Comparison of ENCODE assay signal across 9 cellular contexts in genomic region chr6:34414999-34415858, GRCh38. TPM values are rescaled to one million over a fixed set of nuclear protein-coding genes. Genes with fewer than 3 reads are reported as not detected.
DNase-seq lines count a peak whose midpoint lies in the region; ATAC-seq and TF ChIP-seq lines count a peak whose summit lies in the region.
"Had no signal": no experiment of that assay in that cellular context is flagged by ENCODE, and none has a peak within 500 bp of the region (broad histone marks: within the 10 kb centered on the region; RNA-seq: fewer than 3 reads in every experiment).

No MANE protein-coding gene starts in this region.

- ATAC-seq in CD4-positive, alpha-beta T cell (ENCODE audit: poor library complexity) = peak; percentile 85
- ATAC-seq in HG03565 (IDR thresholded peaks at IDR 0.05; ENCODE audit: unreplicated experiment) (no peak), GM18511 (IDR thresholded peaks at IDR 0.05; ENCODE audit: unreplicated experiment) (no peak)

- POLR2A ChIA-PET in CD4-positive, alpha-beta T cell (lab: Charles Lee) = interaction anchor here (0.6 to 3.4 kb wide), 7 partner anchors 10 to 624 kb away, joined by 3 to 26 read pairs (median 9); partner anchors contain the start of genes HMGA1, NUDT3, RPS10 and SMIM29
- POLR2A ChIA-PET in HEK293 (lab: Yijun Ruan, JAX) = interaction anchor here (0.6 to 4.6 kb wide), 17 partner anchors 9 to 323 kb away, joined by 3 to 75 read pairs (median 4); partner anchors contain the start of genes RPS10 and SMIM29

- H3K36me3 ChIP-seq in HEK293 (ENCODE audit: control insufficient read depth in 2 of 2, insufficient read depth in 1 of 2, low read length in 2 of 2) (peaks cover 34 to 63% of the 10 kb centered on the region in 2 experiments), cardiac muscle cell (peaks cover 34% of the 10 kb centered on the region), prostate gland (peaks cover 0 to 8% of the 10 kb centered on the region in 2 donors)

- no peaks in the 10 kb centered on the region for H3K9me3 Mint-ChIP-seq in CD4-positive, alpha-beta T cell

- H3K9me3 ChIP-seq in CD4-positive, alpha-beta T cell (ENCODE audit: control insufficient read depth, low read length) = no peaks in the 10 kb centered on the region
- H3K9me3 ChIP-seq in HEK293 (ENCODE audit: control insufficient read depth, insufficient read depth, low read depth, low read length) (no peaks in the 10 kb centered on the region), cardiac muscle cell (ENCODE audit: low read depth) (no peaks in the 10 kb centered on the region), prostate gland (no peaks in the 10 kb centered on the region)
- H3K9me3 ChIP-seq: SJSA1 had no signal

- CTCF ChIA-PET in CD4-positive, alpha-beta T cell (lab: Charles Lee) = interaction anchor here (0.6 to 3.9 kb wide), 18 partner anchors 10 to 252 kb away, joined by 3 to 55 read pairs (median 4); partner anchors contain the start of genes HMGA1, NUDT3, RPS10 and SMIM29
- CTCF ChIA-PET in HEK293 (lab: Yijun Ruan, JAX) = interaction anchor here (0.5 to 3.6 kb wide), 44 partner anchors 11 to 684 kb away, joined by 3 to 101 read pairs (median 4); partner anchors contain the start of genes NUDT3, RPS10 and SMIM29

- no peak overlapping the region for H3K27ac ChIP-seq in CD4-positive, alpha-beta T cell (ENCODE audit: low read depth, low read length)
- H3K27ac ChIP-seq in HEK293 (ENCODE audit: extremely low read depth, low read depth, low read length) (no peak overlapping the region), cardiac muscle cell (peak overlapping the region; percentile 40), prostate gland (peak overlapping the region; percentile 60 to 65)
- H3K27ac ChIP-seq: SJSA1 had no signal

- 45% methylated on average over 11 of the region's 11 CpGs for WGBS in prostate gland

- peaks cover 60% of the 10 kb centered on the region for H3K36me3 Mint-ChIP-seq in CD4-positive, alpha-beta T cell (ENCODE audit: low read depth)

- H3K4me3 ChIP-seq in HEK293 (ENCODE audit: low read depth, low read length) (no peak overlapping the region), cardiac muscle cell (no peak overlapping the region), prostate gland (no peak overlapping the region)
- H3K4me3 ChIP-seq: SJSA1 had no signal

- peak in 6 of 10 experiments; percentile 9 to 40 (median 28) for DNase-seq in CD4-positive, alpha-beta T cell
- DNase-seq in amygdala (lab: John Stamatoyannopoulos, UW) = peak in 45 of 56 donors; percentile 4 to 81 (median 35)
- peak; percentile 33 to 88 for DNase-seq in cardiac muscle cell (ENCODE audit: low read depth in 1 of 2, low spot score in 1 of 2)
- peak; percentile 74 for DNase-seq in prostate gland (ENCODE audit: low spot score)

- peaks cover 22% of the 10 kb centered on the region for H3K4me1 Mint-ChIP-seq in CD4-positive, alpha-beta T cell (ENCODE audit: low read depth)

- no peaks in the 10 kb centered on the region for H3K27me3 Mint-ChIP-seq in CD4-positive, alpha-beta T cell

- H3K4me1 ChIP-seq in HEK293 (ENCODE audit: control insufficient read depth, insufficient read depth, low read length) = no peaks in the 10 kb centered on the region
- H3K4me1 ChIP-seq in cardiac muscle cell (ENCODE audit: low read depth) = no peaks in the 10 kb centered on the region
- H3K4me1 ChIP-seq in prostate gland (replicated peaks) = peaks cover 7% of the 10 kb centered on the region

- no peak for TF ChIP-seq POLR2A in prostate gland (IDR thresholded peaks at IDR 0.05)

- peak; percentile 64 for TF ChIP-seq CTCF in CD4-positive, alpha-beta T cell (IDR thresholded peaks at IDR 0.05)
- TF ChIP-seq CTCF in HEK293 (tag by site-specific recombination; IDR thresholded peaks at IDR 0.05) = peak; percentile 44
- TF ChIP-seq CTCF in cardiac muscle cell (IDR thresholded peaks at IDR 0.05; ENCODE audit: low read depth, low read length) = peak; percentile 66
- peak; percentile 28 to 94 (median 75) for TF ChIP-seq CTCF in prostate gland (IDR thresholded peaks at IDR 0.05)

- no peak overlapping the region for H3K4me3 Mint-ChIP-seq in CD4-positive, alpha-beta T cell

- no peaks in the 10 kb centered on the region for H3K27me3 ChIP-seq in CD4-positive, alpha-beta T cell (ENCODE audit: control insufficient read depth, insufficient read depth, low read length)
- H3K27me3 ChIP-seq in cardiac muscle cell (no peaks in the 10 kb centered on the region), prostate gland (replicated peaks; ENCODE audit: insufficient read depth) (no peaks in the 10 kb centered on the region)
- H3K27me3 ChIP-seq: SJSA1 had no signal

- intact Hi-C loops in CD4-positive, alpha-beta T cell (cut with DNase I, micrococcal nuclease) = loop anchor here (1.0 to 2.0 kb wide), 4 partner anchors 166 to 252 kb away; partner anchors contain the start of gene SMIM29 (in 2 of the 2)
- intact Hi-C loops in prostate gland (cut with DNase I) = loop anchor here (1.0 to 2.0 kb wide), 2 partner anchors 166 to 219 kb away; partner anchors contain the start of gene SMIM29

- peak overlapping the region; percentile 38 for H3K27ac Mint-ChIP-seq in CD4-positive, alpha-beta T cell

TF ChIP-seq in HEK293, 187 proteins besides CTCF, POLR2A, EP300 and RAD21 (continues in another document):
- TF ChIP-seq ZNF221 (tag by site-specific recombination; IDR thresholded peaks at IDR 0.05; ENCODE audit: borderline replicate concordance) = no peak
- TF ChIP-seq ZBTB17 (tag by site-specific recombination; IDR thresholded peaks at IDR 0.05) = peak; percentile 70; the same call in 1 of the 2 replicates
- TF ChIP-seq SCRT2 (tag by site-specific recombination; IDR thresholded peaks at IDR 0.05) = peak; percentile 67
- peak; percentile 50; the same call in 1 of the 2 replicates for TF ChIP-seq ZNF324 (tag by site-specific recombination; IDR thresholded peaks at IDR 0.05)
- TF ChIP-seq ZBTB21 (tag by site-specific recombination; IDR thresholded peaks at IDR 0.05) = no peak
- TF ChIP-seq GFI1B (tag by site-specific recombination; IDR thresholded peaks at IDR 0.05) = peak; percentile 60; the same call in 1 of the 2 replicates
- TF ChIP-seq ZNF843 (tag by site-specific recombination; IDR thresholded peaks at IDR 0.05) = no peak
- TF ChIP-seq ZNF654 (tag by site-specific recombination; IDR thresholded peaks at IDR 0.05; ENCODE audit: low read depth) = peak; percentile 76
- TF ChIP-seq ZNF350 (tag by site-specific recombination; IDR thresholded peaks at IDR 0.05) = no peak
- no peak for TF ChIP-seq ZNF16 (tag by site-specific recombination; IDR thresholded peaks at IDR 0.05; ENCODE audit: low read depth)
- TF ChIP-seq ZSCAN5A (tag by site-specific recombination; IDR thresholded peaks at IDR 0.05) = peak; percentile 91; the same call in 1 of the 2 replicates

TF ChIP-seq in PFSK-1, 5 proteins besides CTCF, POLR2A, EP300 and RAD21:
- TF ChIP-seq SIN3A (IDR thresholded peaks at IDR 0.05; ENCODE audit: borderline replicate concordance, insufficient read depth, low read length) (no peak), POLR2AphosphoS5 (IDR thresholded peaks at IDR 0.05; ENCODE audit: low read depth, low read length) (peak; percentile 63; the same call in 1 of the 2 replicates)

RNA-seq across cellular contexts. Expression of gene RPS10, which starts 10.6 kb away (rescaled TPM):
- total RNA-seq in CD4-positive, alpha-beta T cell = 1,000 to 10,000 TPM; 3,088 to 3,122 TPM
- 3,236 TPM for polyA plus RNA-seq in PFSK-1 (2012; ENCODE audit: insufficient read length, low read depth)
- total RNA-seq in cardiac muscle cell (1,764 and 2,367 TPM in 2 replicates), prostate gland (1,000 to 10,000 TPM; 1,707 to 2,711 TPM)
- polyA plus RNA-seq in cardiac muscle cell = 558 and 632 TPM in 2 replicates

RNA-seq across cellular contexts. Expression of gene NUDT3, which starts 22.8 kb away (rescaled TPM):
- total RNA-seq in CD4-positive, alpha-beta T cell = 10 to 100 TPM; 14.8 to 15.0 TPM
- 13.1 TPM for polyA plus RNA-seq in PFSK-1 (2012; ENCODE audit: insufficient read length, low read depth)
- total RNA-seq in cardiac muscle cell (26.1 and 29.1 TPM in 2 replicates), prostate gland (10 to 100 TPM; 28.9 to 30.8 TPM)
- polyA plus RNA-seq in cardiac muscle cell = 18.4 and 18.6 TPM in 2 replicates

RNA-seq across cellular contexts. Expression of gene PACSIN1, which starts 50.6 kb away (rescaled TPM):
- 1 to 10 TPM; 1.3 to 1.4 TPM for total RNA-seq in CD4-positive, alpha-beta T cell
- 0.14 TPM for polyA plus RNA-seq in PFSK-1 (2012; ENCODE audit: insufficient read length, low read depth)
- 12.5 and 20.3 TPM in 2 replicates for total RNA-seq in cardiac muscle cell
- polyA plus RNA-seq in cardiac muscle cell = 12.1 and 12.6 TPM in 2 replicates
- under 1 TPM; 0.32 to 0.57 TPM for total RNA-seq in prostate gland
- total RNA-seq: SJSA1 had no signal

Comparison
In these comparisons a context has a peak if more than half of its experiments do, and no peak if none do; other contexts are left out.
1. H3K27ac ChIP-seq: peak in cardiac muscle cell (single experiment) and prostate gland (2 of 2); none in CD4-positive, alpha-beta T cell (single experiment) and HEK293 (single experiment).
2. Peak in every context shown above with its lines, with median percentiles within 50 percentile points of each other: DNase-seq and CTCF ChIP-seq.